20 cellular contexts compared by ENCODE assay signal in genomic region chr22:34866081-34866480, GRCh38.
"Had no signal": no experiment of that assay in that cellular context is flagged by ENCODE, and none has a peak within 500 bp of the region (broad histone marks: within the 10 kb centered on the region; RNA-seq: fewer than 3 reads in every experiment).

No MANE protein-coding gene starts in this region.

- H3K4me3 ChIP-seq: hepatocyte, left lung, lower lobe of right lung, ovary, right atrium auricular region, right lobe of liver, skin epidermis, spleen, suprapubic skin, thoracic aorta, tibial artery, uterus had no signal

- H2AFZ ChIP-seq: hepatocyte had no signal

- H3K9me3 ChIP-seq: left lung, lower lobe of right lung, ovary, right atrium auricular region, right lobe of liver, suprapubic skin, thoracic aorta, tibial artery, uterus had no signal

- H3K79me2 ChIP-seq: hepatocyte had no signal

- DNase-seq: kidney glomerular epithelial cell; left colon; left lung; lower lobe of right lung; naive thymus-derived CD4-positive, alpha-beta T cell; ovary; right lobe of liver; spleen; stimulated activated CD4-positive, alpha-beta T cell treated with anti-CD3 and anti-CD28 coated beads, Interleukin-4, amount 100 ng/mL, for 24 hours; stimulated activated naive CD4-positive, alpha-beta T cell; tibial artery; trophoblast cell; uterus had no signal

- H3K4me1 ChIP-seq: left lung, lower lobe of right lung, right atrium auricular region, right lobe of liver, spleen, suprapubic skin, uterus had no signal

- H3K4me2 ChIP-seq: hepatocyte had no signal

- H3K36me3 ChIP-seq: left lung, lower lobe of right lung, ovary, right atrium auricular region, right lobe of liver, spleen, suprapubic skin, thoracic aorta, tibial artery, uterus had no signal

- H3K27me3 ChIP-seq: hepatocyte, left lung, ovary, right atrium auricular region, right lobe of liver, spleen, suprapubic skin, tibial artery, uterus had no signal

- ATAC-seq: left colon; left lung; lower lobe of right lung; naive thymus-derived CD4-positive, alpha-beta T cell; natural killer cell treated with Interleukin-12 subunit alpha and Interleukin-12 subunit beta and Interleukin-15 and Interleukin-18, amount 100 ng/mL, for 72 hours; right lobe of liver; stimulated activated effector memory CD8-positive, alpha-beta T cell treated with anti-CD3 and anti-CD28 coated beads, Interleukin-12 subunit alpha, Interleukin-12 subunit beta, amount 100 ng/mL, for 72 hours had no signal

- H3K27ac ChIP-seq: hepatocyte, left lung, lower lobe of right lung, ovary, right atrium auricular region, right lobe of liver, skin epidermis, spleen, suprapubic skin, thoracic aorta, tibial artery, uterus had no signal
